26 cellular contexts compared by ENCODE assay signal in the genomic region with DNA sequence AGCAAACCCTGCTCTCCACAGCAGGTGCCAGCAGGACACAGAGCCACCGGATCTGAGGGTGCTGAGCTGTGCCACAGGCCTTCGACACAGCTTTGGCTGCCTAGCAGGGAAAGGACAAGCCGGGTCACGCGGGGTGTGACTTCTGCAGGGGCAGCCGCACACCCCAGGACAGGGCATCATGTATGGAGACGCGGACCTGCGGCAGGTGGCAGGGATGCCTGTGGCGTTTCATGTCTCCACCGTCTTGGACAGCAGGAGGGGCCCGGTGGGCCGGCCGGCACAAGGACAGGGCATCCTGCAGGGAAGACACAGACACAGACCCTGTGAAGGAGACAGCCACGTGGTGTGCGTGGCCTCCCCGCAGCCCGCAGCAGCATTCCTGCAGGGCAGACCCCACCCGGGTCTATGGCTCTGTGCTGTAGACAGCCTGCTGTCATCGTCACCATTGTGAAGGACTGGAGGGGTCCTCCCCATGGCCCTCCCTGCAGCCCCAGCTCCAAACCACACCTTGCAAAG.
A peak's percentile ranks its signal among the peaks of the same experiment; 100 is the strongest.
DNase-seq lines count a peak whose midpoint lies in the region; ATAC-seq and TF ChIP-seq lines count a peak whose summit lies in the region.
"Had no signal": no experiment of that assay in that cellular context is flagged by ENCODE, and none has a peak within 500 bp of the region (broad histone marks: within the 10 kb centered on the region; RNA-seq: fewer than 3 reads in every experiment).

No MANE protein-coding gene starts in this region.

- H3K4me1 ChIP-seq in RWPE2 (ENCODE audit: insufficient read depth, poor library complexity, severe bottlenecking) = no peaks in the 10 kb centered on the region
- H3K4me1 ChIP-seq: heart right ventricle, thyroid gland had no signal

- no peaks in the 10 kb centered on the region for H3K9me3 ChIP-seq in RWPE2 (ENCODE audit: severe bottlenecking)
- H3K9me3 ChIP-seq: Caco-2, heart right ventricle, thyroid gland had no signal

- H3K27me3 ChIP-seq in H7 (ENCODE audit: control insufficient read depth, insufficient read depth, low read length) (no peaks in the 10 kb centered on the region), RWPE2 (ENCODE audit: insufficient read depth, poor library complexity, severe bottlenecking) (no peaks in the 10 kb centered on the region)
- H3K27me3 ChIP-seq: thyroid gland had no signal

- no peak overlapping the region for H3K27ac ChIP-seq in RWPE2 (ENCODE audit: poor library complexity, severe bottlenecking)
- H3K27ac ChIP-seq: C4-2B, heart right ventricle, thyroid gland, VCaP had no signal

- DNase-seq in H7 (peak; percentile 50), RWPE2 (ENCODE audit: low spot score) (peak; percentile 47), left ventricle myocardium superior (peak; percentile 22), sciatic nerve (ENCODE audit: low spot score) (peak; percentile 47), SW480 (ENCODE audit: low spot score) (no peak)
- no peak for DNase-seq in activated CD4-positive, alpha-beta T cell treated with anti-CD3 and anti-CD28 coated beads, Interleukin-2, amount 50 U/mL, for 48 hours
- DNase-seq: activated CD8-positive, alpha-beta memory T cell treated with anti-CD3 and anti-CD28 coated beads, Interleukin-2, amount 50 U/mL, for 48 hours; foreskin melanocyte; HCEC 1CT; heart right ventricle; Karpas-422; kidney glomerular epithelial cell; mammary epithelial cell; NCI-H2029; NCI-H524 treated with DMSO at 0.1 percent for 48 hours; NK-92 treated with Interleukin-12 subunit alpha and Interleukin-12 subunit beta, amount 100 ng/mL, for 24 hours; stimulated activated CD4-positive, alpha-beta T cell treated with anti-CD3 and anti-CD28 coated beads, Interleukin-12 subunit alpha, Interleukin-12 subunit beta, amount 100 ng/mL, for 4 hours; stimulated activated CD4-positive, alpha-beta T cell treated with anti-CD3 and anti-CD28 coated beads, Interleukin-2, amount 100 ng/mL, for 48 hours; stimulated activated naive CD8-positive, alpha-beta T cell treated with anti-CD3 and anti-CD28 coated beads, Interleukin-15, amount 100 ng/mL, for 72 hours; T1000; thyroid gland had no signal

- intact Hi-C loops in left ventricle myocardium superior (cut with micrococcal nuclease) = no loop called here
- intact Hi-C loops in sciatic nerve (cut with DNase I) = no loop called here

- H3K4me3 ChIP-seq in H7 (ENCODE audit: insufficient read depth, low read depth, low read length) (no peak overlapping the region), RWPE2 (ENCODE audit: severe bottlenecking) (no peak overlapping the region)
- H3K4me3 ChIP-seq: heart right ventricle, thyroid gland had no signal

- no peaks in the 10 kb centered on the region for H3K36me3 ChIP-seq in H7 (replicated peaks; ENCODE audit: control insufficient read depth, insufficient read depth, low read length)
- H3K36me3 ChIP-seq in RWPE2 (ENCODE audit: low read depth) = no peaks in the 10 kb centered on the region
- H3K36me3 ChIP-seq: heart right ventricle, thyroid gland had no signal

- ATAC-seq in RWPE2 (ENCODE audit: low read depth) (no peak), left ventricle myocardium superior (no peak), sciatic nerve (no peak), GM19324 (IDR thresholded peaks at IDR 0.05; ENCODE audit: low FRiP score, unreplicated experiment) (no peak)
- ATAC-seq: right cardiac atrium; stimulated activated naive CD8-positive, alpha-beta T cell treated with anti-CD3 and anti-CD28 coated beads, Interleukin-15, amount 100 ng/mL, for 72 hours had no signal

- TF ChIP-seq CTCF in RWPE2 (IDR thresholded peaks at IDR 0.05; ENCODE audit: poor library complexity, severe bottlenecking) = no peak

Comparison
In these comparisons a context has a peak if more than half of its experiments do, and no peak if none do; other contexts are left out.
1. DNase-seq: peak in H7 (single experiment), RWPE2 (single experiment), left ventricle myocardium superior (single experiment) and sciatic nerve (single experiment); none in SW480 (single experiment) and activated CD4-positive, alpha-beta T cell treated with anti-CD3 and anti-CD28 coated beads, Interleukin-2, amount 50 U/mL, for 48 hours (0 of 2).